In the genomic region with DNA sequence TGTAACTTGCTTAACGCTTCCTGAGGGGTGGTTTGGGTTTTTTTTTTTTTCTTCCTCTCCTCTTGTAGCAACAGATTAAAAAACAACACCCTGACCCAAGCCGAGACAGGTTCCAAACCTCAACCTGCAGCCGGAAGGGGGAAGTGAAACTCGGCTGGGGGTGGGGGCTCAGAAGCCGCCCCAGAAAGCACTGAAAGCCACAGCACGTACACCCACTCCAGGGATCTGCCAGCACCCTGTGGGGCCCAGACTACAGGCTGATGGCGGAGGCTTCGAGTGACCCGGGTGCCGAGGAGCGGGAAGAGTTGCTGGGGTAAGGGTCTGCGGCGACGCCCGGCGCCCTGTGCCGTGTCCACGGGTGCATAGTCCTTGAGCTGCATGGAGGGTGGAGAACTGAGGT, we compare ENCODE assay signal across 8 cellular contexts. TPM values are rescaled to one million over a fixed set of nuclear protein-coding genes. Genes with fewer than 3 reads are reported as not detected.
DNase-seq lines count a peak whose midpoint lies in the region; ATAC-seq and TF ChIP-seq lines count a peak whose summit lies in the region.

Gene LSP1, plus strand, starts transcription at position 200 of the 400 bp plus-strand sequence. Its CDS starts 61 bp downstream, at position 261.

- no peaks in the 10 kb centered on the region for H3K27me3 Mint-ChIP-seq in T-helper 1 cell treated with Interleukin-12 subunit alpha and Interleukin-12 subunit beta and Interleukin-4 antibody, amounts not matched to agents 30 μg/mL and 1 μg/mL, for 36 hours (ENCODE audit: low read depth)

- H3K9me3 ChIP-seq in adrenal gland (replicated peaks in 1 of 3) (no peaks in the 10 kb centered on the region), skeletal muscle tissue (ENCODE audit: control insufficient read depth in 3 of 3, low read length in 3 of 3) (no peaks in the 10 kb centered on the region), BE2C (no peaks in the 10 kb centered on the region)

- peak within 1 kb of the TSS; percentile 72 to 82 (median 81) for H3K9ac ChIP-seq in skeletal muscle tissue (ENCODE audit: low read depth in 1 of 3, low read length in 3 of 3)

- no peaks in the 10 kb centered on the region for H3K27me3 ChIP-seq in adrenal gland
- H3K27me3 ChIP-seq in skeletal muscle tissue (ENCODE audit: control insufficient read depth in 3 of 3, insufficient read depth in 3 of 3, low read length in 3 of 3) = peaks cover 0 to 4% (median 0%) of the 10 kb centered on the region in 3 donors
- H3K27me3 ChIP-seq in BE2C = no peaks in the 10 kb centered on the region

- TF ChIP-seq POLR2A in adrenal gland (IDR thresholded peaks at IDR 0.05) = no peak

- peak within 1 kb of the TSS; percentile 99 for H3K4me3 Mint-ChIP-seq in T-helper 1 cell treated with Interleukin-12 subunit alpha and Interleukin-12 subunit beta and Interleukin-4 antibody, amounts not matched to agents 30 μg/mL and 1 μg/mL, for 36 hours

- H3K4me1 Mint-ChIP-seq in T-helper 1 cell treated with Interleukin-12 subunit alpha and Interleukin-12 subunit beta and Interleukin-4 antibody, amounts not matched to agents 30 μg/mL and 1 μg/mL, for 36 hours (ENCODE audit: low read depth) = peaks cover 31% of the 10 kb centered on the region

- peaks cover 9% of the 10 kb centered on the region for H3K36me3 Mint-ChIP-seq in T-helper 1 cell treated with Interleukin-12 subunit alpha and Interleukin-12 subunit beta and Interleukin-4 antibody, amounts not matched to agents 30 μg/mL and 1 μg/mL, for 36 hours (ENCODE audit: low read depth)

- H3K4me1 ChIP-seq in adrenal gland (replicated peaks in 1 of 2) = peaks cover 17 to 34% of the 10 kb centered on the region in 2 donors
- H3K4me1 ChIP-seq in skeletal muscle tissue (ENCODE audit: control insufficient read depth in 3 of 3, insufficient read depth in 3 of 3, low read length in 3 of 3) = peaks cover 31 to 73% (median 35%) of the 10 kb centered on the region in 3 donors
- H3K4me1 ChIP-seq in BE2C = no peaks in the 10 kb centered on the region

- H3K27ac ChIP-seq in adrenal gland (peak within 1 kb of the TSS in 1 of 5 donors; percentile 61), skeletal muscle tissue (ENCODE audit: low read depth, low read length) (peak within 1 kb of the TSS; percentile 79)

- no peak for TF ChIP-seq CTCF in adrenal gland (IDR thresholded peaks at IDR 0.05)
- TF ChIP-seq CTCF in BE2C (IDR thresholded peaks at IDR 0.05; ENCODE audit: low read depth, low read length) = no peak

- 64 to 79% (median 71%) methylated on average over 18 of the region's 18 CpGs for WGBS in adrenal gland, 4 donors

- H3K9me3 Mint-ChIP-seq in T-helper 1 cell treated with Interleukin-12 subunit alpha and Interleukin-12 subunit beta and Interleukin-4 antibody, amounts not matched to agents 30 μg/mL and 1 μg/mL, for 36 hours = no peaks in the 10 kb centered on the region

- no peaks in the 10 kb centered on the region for H3K36me3 ChIP-seq in adrenal gland (replicated peaks in 1 of 2)
- no peaks in the 10 kb centered on the region for H3K36me3 ChIP-seq in skeletal muscle tissue (ENCODE audit: control insufficient read depth in 3 of 3, insufficient read depth in 3 of 3, low read length in 3 of 3)
- H3K36me3 ChIP-seq in BE2C = no peaks in the 10 kb centered on the region

- peak within 1 kb of the TSS; percentile 91 for H3K27ac Mint-ChIP-seq in T-helper 1 cell treated with Interleukin-12 subunit alpha and Interleukin-12 subunit beta and Interleukin-4 antibody, amounts not matched to agents 30 μg/mL and 1 μg/mL, for 36 hours

- H3K4me3 ChIP-seq in adrenal gland (no peak within 1 kb of the TSS), skeletal muscle tissue (ENCODE audit: low read length in 3 of 3) (peak within 1 kb of the TSS; percentile 41 to 67 (median 64)), BE2C (ENCODE audit: low read depth, low read length) (no peak within 1 kb of the TSS)

- intact Hi-C loops in adrenal gland (cut with DNase I) = no loop called here

- ATAC-seq in GM18511 (IDR thresholded peaks at IDR 0.05; ENCODE audit: unreplicated experiment) (peak; percentile 47), HG02973 (IDR thresholded peaks at IDR 0.05; ENCODE audit: unreplicated experiment) (peak; percentile 32)

- DNase-seq in adrenal gland (no peak), glomerular visceral epithelial cell (ENCODE audit: extremely low spot score) (no peak), cerebellar nuclear complex (lab: John Stamatoyannopoulos, UW) (no peak), BE2C (no peak)

RNA-seq across cellular contexts. Expression of gene LSP1, which starts in this region (rescaled TPM):
- total RNA-seq in adrenal gland (100 to 1,000 TPM; 158 to 323 (median 250) TPM), skeletal muscle tissue (29.2 TPM)
- 1,000 to 10,000 TPM in 1 of 3 donors, 100 to 1,000 TPM in 2; 319 to 1,341 (median 324) TPM for polyA plus RNA-seq in adrenal gland
- polyA plus RNA-seq in BE2C (2012; ENCODE audit: insufficient read depth, insufficient read length, low read depth) = 1.6 TPM

Comparison
In these comparisons a context has a peak if more than half of its experiments do, and no peak if none do; other contexts are left out.
1. H3K4me3 ChIP-seq: peak in skeletal muscle tissue (3 of 3); none in adrenal gland (0 of 4) and BE2C (single experiment).